Comparison of ENCODE assay signal across 20 cellular contexts in genomic region chr11:60305906-60306619, GRCh38. TPM values are rescaled to one million over a fixed set of nuclear protein-coding genes. Genes with fewer than 3 reads are reported as not detected.
DNase-seq lines count a peak whose midpoint lies in the region; ATAC-seq, FAIRE-seq and TF ChIP-seq lines count a peak whose summit lies in the region.
"Had no signal": no experiment of that assay in that cellular context is flagged by ENCODE, and none has a peak within 500 bp of the region (broad histone marks: within the 10 kb centered on the region; RNA-seq: fewer than 3 reads in every experiment).

No MANE protein-coding gene starts in this region.

- in situ Hi-C loops in Caki2 (cut with HindIII; ENCODE audit: low pct_unique_long_range_greater_than_20kb, low sequenced_read_pairs), result no loop called here

- TF ChIP-seq CTCF in bronchial epithelial cell (IDR thresholded peaks at IDR 0.05; ENCODE audit: insufficient read depth, low read length, severe bottlenecking) (no peak), heart left ventricle (IDR thresholded peaks at IDR 0.05) (no peak), foreskin fibroblast (IDR thresholded peaks at IDR 0.05; ENCODE audit: low read depth, low read length) (no peak)

- WGBS in mesendoderm (ENCODE audit: extremely low coverage, insufficient coverage, low lambda C conversion rate), result no CpG with 5 or more reads among the region's 3 CpGs
- WGBS in heart left ventricle, 4 donors, result 50 to 71% (median 66%) methylated on average over 3 of the region's 3 CpGs
- WGBS in small intestine, 3 donors, result 65 to 76% (median 69%) methylated on average over 3 of the region's 3 CpGs

- intact Hi-C loops in heart left ventricle (cut with DNase I), result no loop called here

- DNase-seq in Caki2 (ENCODE audit: low read depth), result peak; percentile 22
- peak; percentile 28 for DNase-seq in LHCN-M2 (ENCODE audit: low read depth)
- DNase-seq in bronchial epithelial cell (ENCODE audit: low read depth), result peak; percentile 74
- DNase-seq in mesendoderm, result peak; percentile 71
- no peak for DNase-seq in heart left ventricle
- no peak for DNase-seq in substantia nigra (lab: John Stamatoyannopoulos, UW)
- no peak for DNase-seq in small intestine
- DNase-seq in foreskin fibroblast, result no peak
- DNase-seq: activated CD8-positive, alpha-beta T cell treated with anti-CD3 and anti-CD28 coated beads for 36 hours; activated naive CD8-positive, alpha-beta T cell treated with anti-CD3 and anti-CD28 coated beads, Interleukin-2, amount 50 U/mL, for 24 hours; GDM1; head of caudate nucleus; Karpas-422; kidney; mucosa of descending colon; NCI-H1694; pancreas had no signal

- H2BK15ac ChIP-seq in mesendoderm (replicated peaks; ENCODE audit: low read depth), result no peak overlapping the region

- H3K27ac ChIP-seq in mesendoderm (ENCODE audit: low read depth, low read length) (no peak overlapping the region), heart left ventricle (peak overlapping the region in 1 of 12 donors; percentile 5), substantia nigra (ENCODE audit: low read depth, low read length, poor library complexity, severe bottlenecking) (no peak overlapping the region), small intestine (ENCODE audit: low read depth in 1 of 2, low read length in 1 of 2) (no peak overlapping the region)
- H3K27ac ChIP-seq: pancreas had no signal

- no peak overlapping the region for H4K8ac ChIP-seq in mesendoderm (ENCODE audit: low read depth, low read length)

- H3K36me3 ChIP-seq in bronchial epithelial cell (ENCODE audit: control insufficient read depth, insufficient read depth, low read length), result no peaks in the 10 kb centered on the region
- H3K36me3 ChIP-seq in mesendoderm (ENCODE audit: control insufficient read depth, insufficient read depth, low read length), result no peaks in the 10 kb centered on the region
- H3K36me3 ChIP-seq in heart left ventricle, result peaks cover 0 to 38% (median 0%) of the 10 kb centered on the region in 9 donors
- no peaks in the 10 kb centered on the region for H3K36me3 ChIP-seq in small intestine (ENCODE audit: control insufficient read depth in 2 of 2, insufficient read depth in 2 of 2, low read length in 2 of 2)
- H3K36me3 ChIP-seq: pancreas had no signal

- no peaks in the 10 kb centered on the region for H3K79me1 ChIP-seq in mesendoderm (ENCODE audit: low read length)

- H3K79me2 ChIP-seq in mesendoderm (ENCODE audit: control insufficient read depth, insufficient read depth, low read length), result no peaks in the 10 kb centered on the region

- no peak for TF ChIP-seq POLR2A in heart left ventricle (IDR thresholded peaks at IDR 0.05)

- no peak overlapping the region for H3K23ac ChIP-seq in mesendoderm (ENCODE audit: low read length)

- ATAC-seq in heart left ventricle, result no peak
- ATAC-seq: activated CD8-positive, alpha-beta T cell treated with anti-CD3 and anti-CD28 coated beads for 36 hours; activated naive CD8-positive, alpha-beta T cell treated with anti-CD3 and anti-CD28 coated beads, Interleukin-2, amount 50 U/mL, for 24 hours; mucosa of descending colon; pancreas; stimulated activated effector memory CD8-positive, alpha-beta T cell treated with anti-CD3 and anti-CD28 coated beads, Interleukin-12 subunit alpha, Interleukin-12 subunit beta, amount 100 ng/mL, for 72 hours had no signal

- no peak overlapping the region for H3K18ac ChIP-seq in mesendoderm (ENCODE audit: low read length)

- H3K56ac ChIP-seq in mesendoderm (ENCODE audit: low read length), result no peak overlapping the region

- no peak overlapping the region for H3K9ac ChIP-seq in mesendoderm (ENCODE audit: low read length)

- H3K27me3 ChIP-seq in bronchial epithelial cell (ENCODE audit: control insufficient read depth, insufficient read depth, low read length) (no peaks in the 10 kb centered on the region), mesendoderm (ENCODE audit: insufficient read depth, low read length, poor library complexity) (no peaks in the 10 kb centered on the region), heart left ventricle (no peaks in the 10 kb centered on the region), small intestine (ENCODE audit: control insufficient read depth in 2 of 2, insufficient read depth in 2 of 2, low read length in 2 of 2) (no peaks in the 10 kb centered on the region)
- H3K27me3 ChIP-seq: pancreas had no signal

- H4K5ac ChIP-seq in mesendoderm (ENCODE audit: low read length), result no peak overlapping the region

- H3K4me1 ChIP-seq in mesendoderm (ENCODE audit: control insufficient read depth, low read depth, low read length), result peaks cover 3% of the 10 kb centered on the region
- peaks cover 0 to 20% (median 0%) of the 10 kb centered on the region in 12 donors for H3K4me1 ChIP-seq in heart left ventricle
- no peaks in the 10 kb centered on the region for H3K4me1 ChIP-seq in small intestine (ENCODE audit: control insufficient read depth in 2 of 2, insufficient read depth in 1 of 2, low read depth in 1 of 2, low read length in 1 of 2)
- H3K4me1 ChIP-seq: pancreas had no signal

- H3K9me3 ChIP-seq in heart left ventricle (no peaks in the 10 kb centered on the region), small intestine (ENCODE audit: control insufficient read depth, low read depth) (no peaks in the 10 kb centered on the region)
- H3K9me3 ChIP-seq: mucosa of descending colon, pancreas had no signal

- no peak overlapping the region for H3K4ac ChIP-seq in mesendoderm (ENCODE audit: low read depth, low read length)

- no peak overlapping the region for H3K4me3 ChIP-seq in bronchial epithelial cell (ENCODE audit: low read depth, low read length)
- no peak overlapping the region for H3K4me3 ChIP-seq in mesendoderm (ENCODE audit: low read length)
- no peak overlapping the region for H3K4me3 ChIP-seq in heart left ventricle
- H3K4me3 ChIP-seq in small intestine (ENCODE audit: low read depth in 1 of 2, low read length in 2 of 2), result no peak overlapping the region
- no peak overlapping the region for H3K4me3 ChIP-seq in foreskin fibroblast (ENCODE audit: low read depth in 1 of 2, low read length in 2 of 2)
- H3K4me3 ChIP-seq: mucosa of descending colon, pancreas had no signal

- no peak overlapping the region for H2BK120ac ChIP-seq in mesendoderm (ENCODE audit: low read depth, low read length)

- H3K4me2 ChIP-seq in mesendoderm (ENCODE audit: low read length), result no peak overlapping the region

- H2BK5ac ChIP-seq in mesendoderm (ENCODE audit: low read length), result peak overlapping the region; percentile 44

- H2AK5ac ChIP-seq in mesendoderm (ENCODE audit: low read length), result no peak overlapping the region

- FAIRE-seq in bronchial epithelial cell (lab: Jason Lieb, UNC) (no peak), small intestine (lab: Jason Lieb, UNC) (no peak)
- FAIRE-seq: kidney, pancreas had no signal

RNA-seq across cellular contexts. Expression of gene MS4A6E, which starts 21.0 kb away (rescaled TPM):
- not detected in 2 replicates for total RNA-seq in Caki2 (2014; rRNA removed; shearing (Covaris generic); ENCODE audit: low replicate concordance)
- not detected in 2 replicates for total RNA-seq in LHCN-M2 (2014; rRNA removed)
- polyA plus RNA-seq in LHCN-M2 (2012), result not detected
- not detected in 2 replicates for total RNA-seq in bronchial epithelial cell
- polyA plus RNA-seq in mesendoderm (2013, experiment 1 of 2), result 0.11 TPM
- polyA plus RNA-seq in mesendoderm (2013, experiment 2 of 2), result 0.15 TPM
- total RNA-seq in heart left ventricle, result not detected
- under 1 TPM in 1 of 2 donors, not detected in 1; 0.18 TPM for polyA plus RNA-seq in heart left ventricle
- polyA plus RNA-seq in small intestine, result under 1 TPM in 1 of 3 donors, not detected in 2; 0.18 TPM
- total RNA-seq: activated CD8-positive, alpha-beta T cell treated with anti-CD3 and anti-CD28 coated beads for 36 hours; mucosa of descending colon; NCI-H460; pancreas; ureter had no signal
- polyA plus RNA-seq: pancreas had no signal

RNA-seq across cellular contexts. Expression of gene MS4A4A, which starts 25.6 kb away (rescaled TPM):
- not detected in 2 replicates for total RNA-seq in Caki2 (2014; rRNA removed; shearing (Covaris generic); ENCODE audit: low replicate concordance)
- total RNA-seq in LHCN-M2 (2014; rRNA removed) (not detected in 2 replicates), bronchial epithelial cell (not detected in 2 replicates), heart left ventricle (10 to 100 TPM in 4 of 9 donors, 1 to 10 TPM in 5; 4.1 to 72.2 (median 10.0) TPM)
- polyA plus RNA-seq in LHCN-M2 (2012), result not detected
- polyA plus RNA-seq in mesendoderm (2013, experiment 1 of 2), result not detected
- polyA plus RNA-seq in mesendoderm (2013, experiment 2 of 2), result 0.03 TPM
- polyA plus RNA-seq in heart left ventricle (1 to 10 TPM; 4.3 to 8.0 TPM), small intestine (10 to 100 TPM in 1 of 3 donors, 1 to 10 TPM in 2; 1.6 to 28.3 (median 3.2) TPM)
- total RNA-seq: activated CD8-positive, alpha-beta T cell treated with anti-CD3 and anti-CD28 coated beads for 36 hours; NCI-H460 had no signal

Comparison
In these comparisons a context has a peak if more than half of its experiments do, and no peak if none do; other contexts are left out.
1. DNase-seq: peak in Caki2 (single experiment), LHCN-M2 (single experiment), bronchial epithelial cell (single experiment) and mesendoderm (single experiment); none in heart left ventricle (0 of 5), substantia nigra (0 of 49), small intestine (single experiment) and foreskin fibroblast (0 of 2).